ENCODE assay signal across 8 cellular contexts in genomic region chr12:55955800-55956508, GRCh38. TPM values are rescaled to one million over a fixed set of nuclear protein-coding genes. Genes with fewer than 3 reads are reported as not detected.
DNase-seq lines count a peak whose midpoint lies in the region; ATAC-seq and TF ChIP-seq lines count a peak whose summit lies in the region.

No MANE protein-coding gene starts in this region.

- intact Hi-C loops in left lung (cut with DNase I) = no loop called here

- H3K27me3 ChIP-seq in GM06990 (replicated peaks; ENCODE audit: control insufficient read depth, insufficient read depth, low read length) = no peaks in the 10 kb centered on the region
- 0 out of 2 replicates have a peak, but pooled peaks cover 5% of the 10 kb centered on the region for H3K27me3 ChIP-seq in OCI-LY3 (ENCODE audit: low read depth, low read length)
- H3K27me3 ChIP-seq in left lung = no peaks in the 10 kb centered on the region

- H3K36me3 ChIP-seq in GM06990 (ENCODE audit: control insufficient read depth, insufficient read depth, low read length) (peaks cover 21% of the 10 kb centered on the region), OCI-LY3 (replicated peaks; ENCODE audit: low read depth, low read length) (no peaks in the 10 kb centered on the region), left lung (peaks cover 0 to 35% of the 10 kb centered on the region in 2 donors)

- H3K4me3 ChIP-seq in GM06990 (replicated peaks; ENCODE audit: low read depth, low read length) = no peak overlapping the region
- no peak overlapping the region for H3K4me3 ChIP-seq in OCI-LY3 (ENCODE audit: low read length)
- no peak overlapping the region for H3K4me3 ChIP-seq in left lung

- no peak overlapping the region for H3K9ac ChIP-seq in OCI-LY3 (ENCODE audit: low read length)

- H3K4me2 ChIP-seq in OCI-LY3 (ENCODE audit: low read length) = no peak overlapping the region

- no peaks in the 10 kb centered on the region for H4K20me1 ChIP-seq in OCI-LY3 (ENCODE audit: insufficient read depth, low read length)

- H3K27ac ChIP-seq in OCI-LY3 (ENCODE audit: low read length) (no peak overlapping the region), left lung (no peak overlapping the region)

- H3K9me3 ChIP-seq in OCI-LY3 (ENCODE audit: insufficient read depth, low read length) (no peaks in the 10 kb centered on the region), left lung (no peaks in the 10 kb centered on the region)

- TF ChIP-seq CTCF in GM06990 (IDR thresholded peaks at IDR 0.05; ENCODE audit: insufficient read depth, low read length, poor library complexity, severe bottlenecking) (peak; percentile 45), OCI-LY3 (IDR thresholded peaks at IDR 0.05; ENCODE audit: low read depth, low read length) (peak; percentile 19; the same call in 1 of the 2 replicates), left lung (IDR thresholded peaks at IDR 0.05) (peak in 1 of 2 donors; percentile 21)

- DNase-seq in GM06990 (ENCODE audit: extremely low read depth, insufficient read length) (no peak), left lung (no peak)
- peak; percentile 61 for DNase-seq in activated naive CD4-positive, alpha-beta T cell treated with anti-CD3 and anti-CD28 coated beads, Interleukin-2, amount 50 U/mL, for 16 hours

- H2AFZ ChIP-seq in OCI-LY3 (ENCODE audit: low read depth, low read length) = no peak overlapping the region

- ATAC-seq in left lung (peak; percentile 70), GM18520 (IDR thresholded peaks at IDR 0.05; ENCODE audit: unreplicated experiment) (no peak), GM21515 (IDR thresholded peaks at IDR 0.05; ENCODE audit: unreplicated experiment) (no peak), GM19463 (IDR thresholded peaks at IDR 0.05; ENCODE audit: unreplicated experiment) (no peak), HG02884 (IDR thresholded peaks at IDR 0.05; ENCODE audit: unreplicated experiment) (no peak)

- H3K79me2 ChIP-seq in OCI-LY3 (ENCODE audit: low read length) = no peaks in the 10 kb centered on the region

- H3K4me1 ChIP-seq in OCI-LY3 (ENCODE audit: low read length) (peaks cover 6% of the 10 kb centered on the region), left lung (no peaks in the 10 kb centered on the region)

RNA-seq across cellular contexts. Expression of gene PMEL, which starts 9.9 kb away (rescaled TPM):
- total RNA-seq in left lung = 1 to 10 TPM in 1 of 2 donors, under 1 TPM in 1; 0.99 to 1.8 TPM

RNA-seq across cellular contexts. Expression of gene CDK2, which starts 10.7 kb away (rescaled TPM):
- total RNA-seq in left lung = 10 to 100 TPM; 34.1 to 40.3 TPM

RNA-seq across cellular contexts. Expression of gene RAB5B, which starts 17.9 kb away (rescaled TPM):
- 100 to 1,000 TPM; 116 to 175 TPM for total RNA-seq in left lung

RNA-seq across cellular contexts. Expression of gene DGKA, which starts 25.0 kb away (rescaled TPM):
- total RNA-seq in left lung = 10 to 100 TPM; 30.6 to 36.7 TPM

RNA-seq across cellular contexts. Expression of gene PYM1, which starts 28.3 kb away (rescaled TPM):
- total RNA-seq in left lung = 10 to 100 TPM; 27.3 to 31.0 TPM
